ENCODE assay signal across 26 cellular contexts in the genomic region with DNA sequence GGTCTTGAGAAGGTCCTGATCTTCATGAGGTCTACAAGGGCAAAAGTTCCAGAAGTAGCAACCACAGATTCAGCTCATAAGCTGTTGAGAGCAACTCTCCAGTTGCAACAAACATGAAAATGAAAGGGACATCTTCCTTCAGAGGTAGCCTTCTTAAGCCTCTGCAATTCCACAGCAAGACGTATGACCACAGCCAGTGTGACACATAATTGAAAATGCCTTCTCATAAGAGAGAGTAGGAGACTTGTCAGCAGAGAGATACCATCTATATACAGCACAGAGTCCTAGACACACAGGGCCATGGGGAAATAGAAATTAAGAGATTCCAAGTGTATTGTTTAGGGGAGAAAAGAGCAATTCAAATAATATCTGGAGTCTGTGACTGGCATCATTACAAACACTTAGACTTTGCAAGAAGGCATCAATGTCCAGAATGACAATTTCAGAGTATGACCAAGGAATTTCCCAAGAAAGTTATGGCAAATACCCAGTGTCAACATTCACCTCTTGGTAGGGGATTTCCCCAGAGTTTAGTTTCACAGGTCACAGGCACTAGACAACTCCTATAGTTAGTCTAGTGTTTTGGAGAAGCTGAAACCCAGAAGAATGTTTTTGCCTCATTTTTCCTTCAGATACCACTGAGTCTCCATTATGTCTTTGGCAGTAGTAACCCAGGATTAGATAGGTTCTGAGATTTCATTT.
DNase-seq lines count a peak whose midpoint lies in the region; ATAC-seq and TF ChIP-seq lines count a peak whose summit lies in the region.
"Had no signal": no experiment of that assay in that cellular context is flagged by ENCODE, and none has a peak within 500 bp of the region (broad histone marks: within the 10 kb centered on the region; RNA-seq: fewer than 3 reads in every experiment).

No MANE protein-coding gene starts in this region.

- peaks cover 32% of the 10 kb centered on the region for H3K4me1 Mint-ChIP-seq in activated CD4-positive, alpha-beta T cell treated with anti-CD3 and anti-CD28 coated beads for 36 hours
- H3K4me1 Mint-ChIP-seq: naive B cell had no signal

- H3K4me3 Mint-ChIP-seq in activated CD4-positive, alpha-beta T cell treated with anti-CD3 and anti-CD28 coated beads for 36 hours: no peak overlapping the region
- H3K4me3 Mint-ChIP-seq: endodermal cell, naive B cell had no signal

- no peak for DNase-seq in activated CD4-positive, alpha-beta T cell treated with anti-CD3 and anti-CD28 coated beads for 36 hours
- DNase-seq in activated CD4-positive, alpha-beta T cell treated with anti-CD3 and anti-CD28 coated beads, Interleukin-2, amount 50 U/mL, for 48 hours: no peak
- DNase-seq in mammary epithelial cell (peak; percentile 77), renal cortical epithelial cell (ENCODE audit: low read depth) (peak; percentile 63)
- DNase-seq in activated CD8-positive, alpha-beta memory T cell treated with anti-CD3 and anti-CD28 coated beads for 24 hours: no peak
- DNase-seq: activated CD4-positive, alpha-beta T cell treated with anti-CD3 and anti-CD28 coated beads for 48 hours; activated naive CD4-positive, alpha-beta T cell treated with Interleukin-2 at 50 U/mL for 16 hours; activated T-cell treated with anti-CD3 and anti-CD28 coated beads for 4 hours; endodermal cell; GDM1; heart left ventricle; KBM-7; naive B cell; NCI-H1092 treated with DMSO at 0.1 percent for 48 hours; NCI-H2081 treated with DMSO at 0.1 percent for 48 hours; NK-92 treated with Interleukin-12 subunit alpha and Interleukin-12 subunit beta, amount 100 ng/mL, for 24 hours; Right ventricle myocardium superior; sigmoid colon; stimulated activated CD4-positive, alpha-beta T cell treated with anti-CD3 and anti-CD28 coated beads, Interleukin-1b, Interleukin-23, amount 100 ng/mL, for 48 hours; stimulated activated naive CD4-positive, alpha-beta T cell treated with Interleukin-2 at 50 U/mL for 16 hours; upper lobe of left lung had no signal

- intact Hi-C loops in activated CD4-positive, alpha-beta T cell treated with anti-CD3 and anti-CD28 coated beads for 36 hours (cut with DNase I, micrococcal nuclease): no loop called here
- intact Hi-C loops in mammary epithelial cell (cut with micrococcal nuclease): loop anchor here (10.0 kb wide), 1 partner anchor 380 kb away; no protein-coding TSS in a partner anchor

- H3K9ac ChIP-seq in KMS-11 (no peak overlapping the region), mammary epithelial cell (ENCODE audit: insufficient read depth, low read length) (no peak overlapping the region)
- H3K9ac ChIP-seq: BLaER1 had no signal

- CTCF ChIA-PET in activated CD4-positive, alpha-beta T cell treated with anti-CD3 and anti-CD28 coated beads for 36 hours (lab: Charles Lee): interaction anchor here (0.6 kb wide), 1 partner anchor 129 kb away, joined by 3 read pairs; no protein-coding TSS in a partner anchor
- CTCF ChIA-PET in mammary epithelial cell (lab: Charles Lee; ENCODE audit: low non-redundant PET): no interaction called here

- in situ Hi-C loops in mammary epithelial cell (cut with MboI; ENCODE audit: low sequenced_read_pairs in 2 of 2): no loop called here

- no peak overlapping the region for H2AFZ ChIP-seq in KMS-11 (ENCODE audit: low read depth)
- H2AFZ ChIP-seq in mammary epithelial cell (ENCODE audit: low read depth, low read length): no peak overlapping the region

- H3K79me2 ChIP-seq in KMS-11 (ENCODE audit: insufficient read depth, low read depth) (no peaks in the 10 kb centered on the region), mammary epithelial cell (ENCODE audit: insufficient read depth, low read length) (no peaks in the 10 kb centered on the region)

- H3K27me3 ChIP-seq in KMS-11 (ENCODE audit: insufficient read depth, low read depth) (no peaks in the 10 kb centered on the region), mammary epithelial cell (ENCODE audit: insufficient read depth, low read length) (no peaks in the 10 kb centered on the region)
- H3K27me3 ChIP-seq: ascending aorta, BLaER1, sigmoid colon, upper lobe of left lung had no signal

- H4K20me1 ChIP-seq in KMS-11 (ENCODE audit: insufficient read depth) (no peaks in the 10 kb centered on the region), mammary epithelial cell (ENCODE audit: insufficient read depth, low read length) (no peaks in the 10 kb centered on the region)
- H4K20me1 ChIP-seq: BLaER1 had no signal

- H3K4me3 ChIP-seq in KMS-11 (IDR thresholded peaks at IDR 0.05; ENCODE audit: insufficient read depth, low read depth, low read length) (no peak overlapping the region), mammary epithelial cell (replicated peaks in 1 of 3; ENCODE audit: insufficient read depth in 1 of 3, low read depth in 2 of 3, low read length in 3 of 3) (no peak overlapping the region)
- H3K4me3 ChIP-seq: ascending aorta, BLaER1, heart left ventricle, sigmoid colon, upper lobe of left lung had no signal

- H3K4me2 ChIP-seq in KMS-11: peak overlapping the region; percentile 1; the same call in 1 of the 2 replicates
- no peak overlapping the region for H3K4me2 ChIP-seq in mammary epithelial cell (ENCODE audit: insufficient read depth, low read depth, low read length)
- H3K4me2 ChIP-seq: BLaER1 had no signal

- POLR2A ChIA-PET in activated CD4-positive, alpha-beta T cell treated with anti-CD3 and anti-CD28 coated beads for 36 hours (lab: Charles Lee): no interaction called here

- H3K36me3 Mint-ChIP-seq in activated CD4-positive, alpha-beta T cell treated with anti-CD3 and anti-CD28 coated beads for 36 hours (ENCODE audit: low read depth): no peaks in the 10 kb centered on the region
- H3K36me3 Mint-ChIP-seq: naive B cell had no signal

- no peak overlapping the region for H3K27ac ChIP-seq in KMS-11
- H3K27ac ChIP-seq in mammary epithelial cell (ENCODE audit: insufficient read depth, low read depth, low read length): no peak overlapping the region
- H3K27ac ChIP-seq: ascending aorta, BLaER1, heart left ventricle, sigmoid colon, upper lobe of left lung had no signal

- H3K36me3 ChIP-seq in KMS-11 (ENCODE audit: insufficient read depth) (no peaks in the 10 kb centered on the region), mammary epithelial cell (ENCODE audit: insufficient read depth, low read length) (no peaks in the 10 kb centered on the region)
- H3K36me3 ChIP-seq: ascending aorta, BLaER1, heart left ventricle, sigmoid colon, upper lobe of left lung had no signal

- H3K27ac Mint-ChIP-seq in activated CD4-positive, alpha-beta T cell treated with anti-CD3 and anti-CD28 coated beads for 36 hours: no peak overlapping the region
- H3K27ac Mint-ChIP-seq: endodermal cell, naive B cell had no signal

- peak; percentile 36 for ATAC-seq in activated CD4-positive, alpha-beta T cell treated with anti-CD3 and anti-CD28 coated beads for 36 hours
- ATAC-seq in HG03442 (IDR thresholded peaks at IDR 0.05; ENCODE audit: unreplicated experiment): no peak
- no peak for ATAC-seq in GM18907 (IDR thresholded peaks at IDR 0.05; ENCODE audit: unreplicated experiment)
- ATAC-seq: heart left ventricle had no signal

- 67% methylated on average over 1 of the region's 1 CpG for WGBS in mammary epithelial cell (ENCODE audit: low coverage, missing lambda C conversion rate)

- peaks cover 41% of the 10 kb centered on the region for H3K4me1 ChIP-seq in KMS-11 (ENCODE audit: low read depth, poor library complexity, severe bottlenecking)
- H3K4me1 ChIP-seq in mammary epithelial cell (ENCODE audit: insufficient read depth, low read length): peaks cover 38% of the 10 kb centered on the region
- H3K4me1 ChIP-seq: ascending aorta, heart left ventricle, sigmoid colon, upper lobe of left lung had no signal

- dilution Hi-C loops in mammary epithelial cell (cut with HindIII; ENCODE audit: low sequenced_read_pairs): no loop called here

- no peaks in the 10 kb centered on the region for H3K27me3 Mint-ChIP-seq in activated CD4-positive, alpha-beta T cell treated with anti-CD3 and anti-CD28 coated beads for 36 hours

- no TSS peak for BruUV-seq in mammary epithelial cell (replicated peaks; lab: Mats Ljungman, UMichigan)

- H3K9me3 Mint-ChIP-seq in activated CD4-positive, alpha-beta T cell treated with anti-CD3 and anti-CD28 coated beads for 36 hours (ENCODE audit: low read depth): no peaks in the 10 kb centered on the region
- H3K9me3 Mint-ChIP-seq: naive B cell had no signal

- TF ChIP-seq CTCF in KMS-11 (conservative IDR thresholded peaks at IDR 0.05; ENCODE audit: low read depth, low read length) (no peak), mammary epithelial cell (conservative IDR thresholded peaks at IDR 0.05 in 1 of 2, IDR thresholded peaks at IDR 0.05 in 1 of 2; ENCODE audit: extremely low read depth in 1 of 2, insufficient read depth in 1 of 2, low read depth in 1 of 2, low read length in 2 of 2) (no peak)

- H3K9me3 ChIP-seq in mammary epithelial cell (replicated peaks; ENCODE audit: insufficient read depth, low read length): no peaks in the 10 kb centered on the region
- H3K9me3 ChIP-seq: ascending aorta, BLaER1, heart left ventricle, sigmoid colon, upper lobe of left lung had no signal

Comparison
In these comparisons a context has a peak if more than half of its experiments do, and no peak if none do; other contexts are left out.
1. DNase-seq: peak in mammary epithelial cell (single experiment) and renal cortical epithelial cell (single experiment); none in activated CD4-positive, alpha-beta T cell treated with anti-CD3 and anti-CD28 coated beads for 36 hours (single experiment), activated CD4-positive, alpha-beta T cell treated with anti-CD3 and anti-CD28 coated beads, Interleukin-2, amount 50 U/mL, for 48 hours (0 of 2) and activated CD8-positive, alpha-beta memory T cell treated with anti-CD3 and anti-CD28 coated beads for 24 hours (single experiment).